8 cellular contexts compared by ENCODE assay signal in the genomic region with DNA sequence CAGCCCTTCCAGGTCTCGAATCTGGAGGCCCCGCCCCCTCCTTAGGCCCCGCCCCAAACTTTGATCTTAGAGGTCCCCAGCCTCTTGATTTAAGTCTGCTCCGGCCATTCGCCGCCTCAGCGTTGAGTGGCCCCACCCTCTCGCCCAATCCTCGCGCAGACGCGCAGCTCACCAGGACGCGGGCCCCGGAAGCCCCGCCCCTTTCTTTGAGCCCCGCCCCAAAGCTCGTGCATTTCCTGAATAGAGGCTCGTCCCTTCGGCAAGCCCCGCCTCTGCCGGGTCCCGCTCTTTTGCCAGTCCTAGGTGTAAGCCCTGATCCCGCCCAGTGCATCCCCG. TPM values are rescaled to one million over a fixed set of nuclear protein-coding genes. Genes with fewer than 3 reads are reported as not detected.
A peak's percentile ranks its signal among the peaks of the same experiment; 100 is the strongest.
DNase-seq lines count a peak whose midpoint lies in the region; ATAC-seq and TF ChIP-seq lines count a peak whose summit lies in the region.

No MANE protein-coding gene starts in this region.

- peaks cover 34% of the 10 kb centered on the region for H4K20me1 ChIP-seq in DOHH2 (ENCODE audit: control insufficient read depth, insufficient read depth, low read depth, low read length)
- peaks cover 47% of the 10 kb centered on the region for H4K20me1 ChIP-seq in GM23338 (replicated peaks; ENCODE audit: insufficient read depth)

- H3K27me3 Mint-ChIP-seq in GM23338 (ENCODE audit: insufficient read depth, low read depth, poor library complexity) (peaks cover 6% of the 10 kb centered on the region), natural killer cell (ENCODE audit: low read depth in 2 of 2) (no peaks in the 10 kb centered on the region)

- H3F3A ChIP-seq in DOHH2 (ENCODE audit: control insufficient read depth, insufficient read depth) (peaks cover 5% of the 10 kb centered on the region), GM23338 (replicated peaks; ENCODE audit: low read depth) (peaks cover 5% of the 10 kb centered on the region; the same call in 1 of the 2 replicates)

- H3K27ac Mint-ChIP-seq in GM23338 (peak overlapping the region; percentile 98), natural killer cell (peak overlapping the region; percentile 99)

- TF ChIP-seq CTCF in DOHH2 (IDR thresholded peaks at IDR 0.05; ENCODE audit: low read depth, low read length, poor library complexity, severe bottlenecking) (no peak), GM23338 (conservative IDR thresholded peaks at IDR 0.05; ENCODE audit: low read depth in 2 of 2) (no peak), natural killer cell (IDR thresholded peaks at IDR 0.05) (no peak)

- H3K4me1 Mint-ChIP-seq in GM23338, result peaks cover 25% of the 10 kb centered on the region
- peaks cover 64 to 73% of the 10 kb centered on the region in 2 donors for H3K4me1 Mint-ChIP-seq in natural killer cell

- peaks cover 2% of the 10 kb centered on the region; the same call in 1 of the 3 replicates for H3K9me3 Mint-ChIP-seq in GM23338
- no peaks in the 10 kb centered on the region for H3K9me3 Mint-ChIP-seq in natural killer cell

- H3K27me3 ChIP-seq in DOHH2 (ENCODE audit: control insufficient read depth, low read length), result no peaks in the 10 kb centered on the region
- no peaks in the 10 kb centered on the region for H3K27me3 ChIP-seq in GM23338 (ENCODE audit: insufficient read depth)

- ATAC-seq in GM23338 (peak; percentile 83), natural killer cell (peak; percentile 87 to 96 (median 89))

- no peaks in the 10 kb centered on the region for H3K9me2 ChIP-seq in DOHH2 (replicated peaks; ENCODE audit: control insufficient read depth, low read length)
- H3K9me2 ChIP-seq in GM23338 (ENCODE audit: insufficient read depth), result no peaks in the 10 kb centered on the region

- DNase-seq in GM23338 (ENCODE audit: low spot score), result peak; percentile 99
- DNase-seq in LHCN-M2 (ENCODE audit: low read depth), result peak; percentile 98
- DNase-seq in RPMI8226, result peak; percentile 99
- DNase-seq in activated T-helper 9 cell treated with anti-CD3 and anti-CD28 coated beads, Interleukin-2, amount 50 U/mL, for 16 hours (ENCODE audit: low read depth), result peak; percentile 100
- peak; percentile 98 for DNase-seq in fibroblast of peridontal ligament (ENCODE audit: extremely low read depth)
- DNase-seq in natural killer cell, result peak; percentile 95
- peak; percentile 99 for DNase-seq in stimulated activated naive CD4-positive, alpha-beta T cell treated with Interleukin-2 at 50 U/mL for 16 hours (lab: John Stamatoyannopoulos, UW)

- intact Hi-C loops in natural killer cell (cut with micrococcal nuclease), result no loop called here

- peaks cover 75% of the 10 kb centered on the region for H3K36me3 ChIP-seq in DOHH2 (ENCODE audit: control insufficient read depth, low read length)
- H3K36me3 ChIP-seq in GM23338 (ENCODE audit: insufficient read depth), result peaks cover 22% of the 10 kb centered on the region

- no peaks in the 10 kb centered on the region for H3K9me3 ChIP-seq in DOHH2 (ENCODE audit: control insufficient read depth, insufficient read depth, low read length)

- peak overlapping the region; percentile 98 for H3K4me3 Mint-ChIP-seq in GM23338
- H3K4me3 Mint-ChIP-seq in natural killer cell, result peak overlapping the region; percentile 98

- H3K36me3 Mint-ChIP-seq in GM23338 (ENCODE audit: low read depth) (peaks cover 41% of the 10 kb centered on the region), natural killer cell (no peaks in the 10 kb centered on the region)

- peaks cover 95% of the 10 kb centered on the region for H3K79me2 ChIP-seq in DOHH2 (ENCODE audit: control insufficient read depth, low read length)
- peaks cover 86% of the 10 kb centered on the region for H3K79me2 ChIP-seq in GM23338 (replicated peaks; ENCODE audit: insufficient read depth)

- H3K4me2 ChIP-seq in DOHH2 (ENCODE audit: low read length), result peak overlapping the region; percentile 78
- peak overlapping the region; percentile 100 for H3K4me2 ChIP-seq in GM23338

- H3K4me1 ChIP-seq in DOHH2 (ENCODE audit: control insufficient read depth, low read length) (peaks cover 53% of the 10 kb centered on the region), GM23338 (ENCODE audit: insufficient read depth) (peaks cover 18% of the 10 kb centered on the region)

- H3K27ac ChIP-seq in DOHH2 (ENCODE audit: low read depth, low read length) (peak overlapping the region; percentile 87), GM23338 (ENCODE audit: low read depth) (peak overlapping the region; percentile 99)

- peak overlapping the region; percentile 99 for H2AFZ ChIP-seq in GM23338

- peak overlapping the region; percentile 92 for H3K4me3 ChIP-seq in DOHH2 (ENCODE audit: low read length)
- peak overlapping the region; percentile 99 for H3K4me3 ChIP-seq in GM23338

TF ChIP-seq in GM23338, 12 proteins besides CTCF, POLR2A, EP300 and RAD21:
- 0 out of 2 replicates have a peak, but pooled peaks have one; percentile 4 for TF ChIP-seq POLR2AphosphoS5 (IDR thresholded peaks at IDR 0.05; ENCODE audit: low read depth)
- TF ChIP-seq CREB1 (CRISPR knock-in tag; IDR thresholded peaks at IDR 0.05; ENCODE audit: low read depth), result peak; percentile 42; the same call in 1 of the 2 replicates
- no peak for TF ChIP-seq STAT1 (IDR thresholded peaks at IDR 0.05; ENCODE audit: unreplicated experiment)

RNA-seq across cellular contexts. Expression of a gene that starts 0.2 kb away (rescaled TPM):
- 91.1 and 106 TPM in 2 replicates for total RNA-seq in GM23338 (2014; rRNA removed; shearing (Covaris generic))
- polyA plus RNA-seq in GM23338 (2016; fragmentation: Nextera tagmentation; extraction: Ambion mirVana), result 39.0 and 47.9 TPM in 2 replicates
- 145 and 163 TPM in 2 replicates for total RNA-seq in LHCN-M2 (2014; rRNA removed)
- 81.2 TPM for polyA plus RNA-seq in LHCN-M2 (2012)
- 100 to 1,000 TPM in 1 of 3 donors, 10 to 100 TPM in 2; 76.9 to 102 (median 94.9) TPM for total RNA-seq in natural killer cell

RNA-seq across cellular contexts. Expression of a gene that starts 0.7 kb away (rescaled TPM):
- 289 and 314 TPM in 2 replicates for total RNA-seq in GM23338 (2014; rRNA removed; shearing (Covaris generic))
- polyA plus RNA-seq in GM23338 (2016; fragmentation: Nextera tagmentation; extraction: Ambion mirVana), result 340 and 375 TPM in 2 replicates
- 133 TPM in 2 replicates for total RNA-seq in LHCN-M2 (2014; rRNA removed)
- 161 TPM for polyA plus RNA-seq in LHCN-M2 (2012)
- total RNA-seq in natural killer cell, result 10 to 100 TPM; 40.9 to 44.6 (median 44.0) TPM

RNA-seq across cellular contexts. Expression of a gene that starts 37.7 kb away (rescaled TPM):
- 12.8 and 22.1 TPM in 2 replicates for total RNA-seq in GM23338 (2014; rRNA removed; shearing (Covaris generic))
- 17.6 and 21.4 TPM in 2 replicates for polyA plus RNA-seq in GM23338 (2016; fragmentation: Nextera tagmentation; extraction: Ambion mirVana)
- 6.0 and 7.2 TPM in 2 replicates for total RNA-seq in LHCN-M2 (2014; rRNA removed)
- 5.2 TPM for polyA plus RNA-seq in LHCN-M2 (2012)
- 1 to 10 TPM; 1.7 to 4.8 (median 2.3) TPM for total RNA-seq in natural killer cell

RNA-seq across cellular contexts. Expression of a gene that starts 47.9 kb away (rescaled TPM):
- total RNA-seq in GM23338 (2014; rRNA removed; shearing (Covaris generic)), result 4.5 and 7.4 TPM in 2 replicates
- polyA plus RNA-seq in GM23338 (2016; fragmentation: Nextera tagmentation; extraction: Ambion mirVana), result 6.4 and 6.6 TPM in 2 replicates
- total RNA-seq in LHCN-M2 (2014; rRNA removed), result 1.1 and 2.5 TPM in 2 replicates
- 1.6 TPM for polyA plus RNA-seq in LHCN-M2 (2012)
- 10 to 100 TPM in 1 of 3 donors, 1 to 10 TPM in 2; 4.0 to 11.9 (median 7.0) TPM for total RNA-seq in natural killer cell

RNA-seq across cellular contexts. Expression of a gene that starts 60.0 kb away (rescaled TPM):
- 0.16 TPM in 1 of 2 replicates, not detected in the other for total RNA-seq in GM23338 (2014; rRNA removed; shearing (Covaris generic))
- 0.13 and 0.14 TPM in 2 replicates for polyA plus RNA-seq in GM23338 (2016; fragmentation: Nextera tagmentation; extraction: Ambion mirVana)
- not detected in 2 replicates for total RNA-seq in LHCN-M2 (2014; rRNA removed)
- polyA plus RNA-seq in LHCN-M2 (2012), result 0.02 TPM
- total RNA-seq in natural killer cell, result 1 to 10 TPM in 1 of 3 donors, under 1 TPM in 2; 0.33 to 1.6 (median 0.50) TPM

Comparison
In these comparisons a context has a peak if more than half of its experiments do, and no peak if none do; other contexts are left out.
1. Peak in every context shown above with its lines: DNase-seq, ATAC-seq, H3K4me3 ChIP-seq and H3K27ac ChIP-seq.